20 cellular contexts compared by ENCODE assay signal in genomic region chr1:1945782-1946393, GRCh38. TPM values are rescaled to one million over a fixed set of nuclear protein-coding genes. Genes with fewer than 3 reads are reported as not detected.
"Had no signal": no experiment of that assay in that cellular context is flagged by ENCODE, and none has a peak within 500 bp of the region (broad histone marks: within the 10 kb centered on the region; RNA-seq: fewer than 3 reads in every experiment).

No MANE protein-coding gene starts in this region.

- DNase-seq: cortex of kidney; effector CD8-positive, alpha-beta T cell; hippocampal formation; kidney glomerular epithelial cell; small intestine; stimulated activated CD4-positive, alpha-beta T cell treated with anti-CD3 and anti-CD28 coated beads, Interleukin-2, amount 100 ng/mL, for 48 hours; stimulated activated naive CD4-positive, alpha-beta T cell treated with Interleukin-2 at 50 U/mL for 16 hours had no signal

- H3K4me1 ChIP-seq: parathyroid adenoma, psoas muscle, uterus had no signal

- H3K4me3 ChIP-seq: dorsolateral prefrontal cortex, heart left ventricle, lower lobe of right lung, psoas muscle, suprapubic skin, thyroid gland, upper lobe of left lung, uterus had no signal

- H3K27ac ChIP-seq: dorsolateral prefrontal cortex, heart left ventricle, lower lobe of right lung, parathyroid adenoma, psoas muscle, suprapubic skin, thyroid gland, uterus had no signal

- H3K9me3 ChIP-seq: heart left ventricle, lower lobe of right lung, psoas muscle, suprapubic skin, thyroid gland, upper lobe of left lung, uterus had no signal

- H2AFZ ChIP-seq: parathyroid adenoma had no signal

- H3K27me3 ChIP-seq: dorsolateral prefrontal cortex, thyroid gland, upper lobe of left lung, uterus had no signal

- FAIRE-seq: frontal cortex, small intestine had no signal

- H3K36me3 ChIP-seq: heart left ventricle, lower lobe of right lung, suprapubic skin, thyroid gland, upper lobe of left lung, uterus had no signal

- ATAC-seq: natural killer cell treated with Interleukin-12 subunit alpha and Interleukin-12 subunit beta and Interleukin-15 and Interleukin-18, amount 100 ng/mL, for 72 hours had no signal

- H3K9ac ChIP-seq: parathyroid adenoma had no signal

RNA-seq across cellular contexts. Expression of gene TMEM52, which starts 26.8 kb away (rescaled TPM):
- total RNA-seq: thyroid gland had no signal

RNA-seq across cellular contexts. Expression of gene CALML6, which starts 30.8 kb away (rescaled TPM):
- total RNA-seq: frontal cortex, lower lobe of right lung, omental fat pad had no signal
- polyA plus RNA-seq: heart left ventricle had no signal

RNA-seq across cellular contexts. Expression of gene CFAP74, which starts 57.7 kb away (rescaled TPM):
- total RNA-seq: glomerular endothelial cell; natural killer cell treated with Interleukin-12 subunit alpha and Interleukin-12 subunit beta and Interleukin-15 and Interleukin-18, amount 100 ng/mL, for 72 hours; psoas muscle; suprapubic skin had no signal
